In genomic region chr12:65938807-65939206, GRCh38 we compare ENCODE assay signal across 1 cellular context.
TF ChIP-seq lines count a peak whose summit lies in the region.

No MANE protein-coding gene starts in this region.

TF ChIP-seq in HepG2, 621 proteins besides CTCF, POLR2A, EP300 and RAD21 (continued from another document):
- no peak for TF ChIP-seq ZNF879 (CRISPR knock-in tag; IDR thresholded peaks at IDR 0.05)
- TF ChIP-seq ERF (CRISPR knock-in tag; IDR thresholded peaks at IDR 0.05): no peak
- no peak for TF ChIP-seq ZNF274 (CRISPR knock-in tag; IDR thresholded peaks at IDR 0.05)
- TF ChIP-seq, protein P1, sequence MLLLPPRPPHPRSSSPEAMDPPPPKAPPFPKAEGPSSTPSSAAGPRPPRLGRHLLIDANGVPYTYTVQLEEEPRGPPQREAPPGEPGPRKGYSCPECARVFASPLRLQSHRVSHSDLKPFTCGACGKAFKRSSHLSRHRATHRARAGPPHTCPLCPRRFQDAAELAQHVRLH (CRISPR knock-in tag; IDR thresholded peaks at IDR 0.05; ENCODE audit: borderline replicate concordance, low read depth): no peak
- TF ChIP-seq MNT (IDR thresholded peaks at IDR 0.05): no peak
- no peak for TF ChIP-seq ZNF432 (CRISPR knock-in tag; IDR thresholded peaks at IDR 0.05; ENCODE audit: borderline replicate concordance)
- no peak for TF ChIP-seq KAT2B (IDR thresholded peaks at IDR 0.05; ENCODE audit: borderline replicate concordance, low read depth, low read length)
- TF ChIP-seq RELA (CRISPR knock-in tag; IDR thresholded peaks at IDR 0.05): no peak
- no peak for TF ChIP-seq RARG (CRISPR knock-in tag; IDR thresholded peaks at IDR 0.05; ENCODE audit: low read depth)
- TF ChIP-seq NR0B2 (CRISPR knock-in tag; IDR thresholded peaks at IDR 0.05): no peak
